Comparison of ENCODE assay signal across 5 cellular contexts in genomic region chr19:11354102-11354501, GRCh38. TPM values are rescaled to one million over a fixed set of nuclear protein-coding genes. Genes with fewer than 3 reads are reported as not detected.
A peak's percentile ranks its signal among the peaks of the same experiment; 100 is the strongest.
DNase-seq lines count a peak whose midpoint lies in the region; ATAC-seq and TF ChIP-seq lines count a peak whose summit lies in the region.
"Not testable (repeated sequence)": the region's sequence is repeated elsewhere in the genome, so short reads cannot be mapped to it uniquely, and the experiment has no call there.

No MANE protein-coding gene starts in this region.

- H3K27ac ChIP-seq in HEK293 (ENCODE audit: extremely low read depth, low read depth, low read length), result not testable (repeated sequence)

- not testable (repeated sequence) for H3K27me3 Mint-ChIP-seq in activated naive CD8-positive, alpha-beta T cell
- peaks cover 13 to 16% of the 10 kb centered on the region in 2 donors for H3K27me3 Mint-ChIP-seq in effector memory CD8-positive, alpha-beta T cell
- peaks cover 9 to 37% (median 23%) of the 10 kb centered on the region in 3 donors for H3K27me3 Mint-ChIP-seq in naive B cell
- peaks cover 18% of the 10 kb centered on the region for H3K27me3 Mint-ChIP-seq in neural crest cell (ENCODE audit: low read depth)

- not testable (repeated sequence) for ATAC-seq in effector memory CD8-positive, alpha-beta T cell (replicated peaks); naive B cell (ENCODE audit: low read depth in 2 of 2)

- H3K36me3 ChIP-seq in HEK293 (ENCODE audit: control insufficient read depth in 2 of 2, insufficient read depth in 1 of 2, low read length in 2 of 2), result not testable (repeated sequence)

- POLR2A ChIA-PET in HEK293 (lab: Yijun Ruan, JAX), result interaction anchor here (0.5 to 1.0 kb wide), 2 partner anchors 30 to 31 kb away, joined by 3 read pairs; no protein-coding TSS in a partner anchor

- DNase-seq in effector memory CD8-positive, alpha-beta T cell; naive B cell; neural crest cell (ENCODE audit: low read depth, low spot score): not testable (repeated sequence)

- CTCF ChIA-PET in HEK293 (lab: Yijun Ruan, JAX), result interaction anchor here (0.6 to 0.9 kb wide), 2 partner anchors 89 to 412 kb away, joined by 3 to 4 read pairs; no protein-coding TSS in a partner anchor

- H3K27ac Mint-ChIP-seq in activated naive CD8-positive, alpha-beta T cell; effector memory CD8-positive, alpha-beta T cell; naive B cell; neural crest cell (ENCODE audit: unreplicated experiment): not testable (repeated sequence)

- not testable (repeated sequence) for TF ChIP-seq CTCF in HEK293 (tag by site-specific recombination; IDR thresholded peaks at IDR 0.05); neural crest cell (conservative IDR thresholded peaks at IDR 0.05)

- not testable (repeated sequence) for H3K9me3 ChIP-seq in HEK293 (ENCODE audit: control insufficient read depth, insufficient read depth, low read depth, low read length)

- H3K4me3 ChIP-seq in HEK293 (ENCODE audit: low read depth, low read length), result not testable (repeated sequence)

- H3K4me1 ChIP-seq in HEK293 (ENCODE audit: control insufficient read depth, insufficient read depth, low read length), result not testable (repeated sequence)

- H3K36me3 Mint-ChIP-seq in activated naive CD8-positive, alpha-beta T cell; effector memory CD8-positive, alpha-beta T cell (ENCODE audit: insufficient read depth); naive B cell; neural crest cell (ENCODE audit: low read depth): not testable (repeated sequence)

- not testable (repeated sequence) for H3K4me1 Mint-ChIP-seq in activated naive CD8-positive, alpha-beta T cell (ENCODE audit: low read depth); effector memory CD8-positive, alpha-beta T cell (ENCODE audit: low read depth in 2 of 2)
- peaks cover 14 to 32% (median 16%) of the 10 kb centered on the region in 3 donors for H3K4me1 Mint-ChIP-seq in naive B cell
- H3K4me1 Mint-ChIP-seq in neural crest cell, result peaks cover 13% of the 10 kb centered on the region

- H3K4me3 Mint-ChIP-seq in activated naive CD8-positive, alpha-beta T cell, result peak overlapping the region; percentile 32
- peak overlapping the region; percentile 34 to 74 for H3K4me3 Mint-ChIP-seq in effector memory CD8-positive, alpha-beta T cell
- H3K4me3 Mint-ChIP-seq in naive B cell (peak overlapping the region in 5 of 8 donors; percentile 4 to 81 (median 64)), neural crest cell (peak overlapping the region; percentile 9)

- not testable (repeated sequence) for H3K9me3 Mint-ChIP-seq in activated naive CD8-positive, alpha-beta T cell (ENCODE audit: low read depth); effector memory CD8-positive, alpha-beta T cell; naive B cell; neural crest cell

TF ChIP-seq in HEK293, 187 proteins besides CTCF, POLR2A, EP300 and RAD21:
- TF ChIP-seq ZNF121 (tag by site-specific recombination; IDR thresholded peaks at IDR 0.05) (peak; percentile 97), SCRT2 (tag by site-specific recombination; IDR thresholded peaks at IDR 0.05) (peak; percentile 60), SCRT1 (tag by site-specific recombination; IDR thresholded peaks at IDR 0.05; ENCODE audit: borderline replicate concordance) (peak; percentile 79)
TF ChIP-seq in HEK293: peak in this region for 3; not testable (repeated sequence) for 184.

RNA-seq across cellular contexts. Expression of gene PLPPR2, which starts 1.1 kb away (rescaled TPM):
- under 1 TPM in 2 of 6 donors, not detected in 4; 0.56 to 0.69 TPM for polyA plus RNA-seq in naive B cell (ENCODE audit: low read depth in 6 of 6)
- total RNA-seq in neural crest cell, result 10.3 and 12.3 TPM in 2 replicates

RNA-seq across cellular contexts. Expression of gene CCDC159, which starts 7.8 kb away (rescaled TPM):
- 10 to 100 TPM; 13.2 to 25.0 (median 16.2) TPM for polyA plus RNA-seq in naive B cell (ENCODE audit: low read depth in 6 of 6)
- 7.0 and 10.3 TPM in 2 replicates for total RNA-seq in neural crest cell

RNA-seq across cellular contexts. Expression of gene TMEM205, which starts 8.0 kb away (rescaled TPM):
- 100 to 1,000 TPM; 102 to 171 (median 114) TPM for polyA plus RNA-seq in naive B cell (ENCODE audit: low read depth in 6 of 6)
- total RNA-seq in neural crest cell, result 34.8 and 36.1 TPM in 2 replicates

RNA-seq across cellular contexts. Expression of gene RAB3D, which starts 14.6 kb away (rescaled TPM):
- polyA plus RNA-seq in naive B cell (ENCODE audit: low read depth in 6 of 6), result 1 to 10 TPM; 1.9 to 5.8 (median 2.4) TPM
- 15.1 and 15.4 TPM in 2 replicates for total RNA-seq in neural crest cell

RNA-seq across cellular contexts. Expression of gene SWSAP1, which starts 20.4 kb away (rescaled TPM):
- polyA plus RNA-seq in naive B cell (ENCODE audit: low read depth in 6 of 6), result 10 to 100 TPM in 1 of 6 donors, 1 to 10 TPM in 5; 6.0 to 10.2 (median 7.6) TPM
- total RNA-seq in neural crest cell, result 2.9 and 3.5 TPM in 2 replicates

Comparison
In these comparisons a context has a peak if more than half of its experiments do, and no peak if none do; other contexts are left out.
1. H3K4me3 Mint-ChIP-seq: peak in every context shown above with its lines; median percentile 64 in naive B cell; 54 in effector memory CD8-positive, alpha-beta T cell; 32 in activated naive CD8-positive, alpha-beta T cell; 9 in neural crest cell.